In genomic region chr1:55589656-55590297, GRCh38 we compare ENCODE assay signal across 1 cellular context.
TF ChIP-seq lines count a peak whose summit lies in the region.

No MANE protein-coding gene starts in this region.

TF ChIP-seq in GM23338, 12 proteins besides CTCF, POLR2A, EP300 and RAD21 (continued from another document):
- no peak for TF ChIP-seq REST (IDR thresholded peaks at IDR 0.05; ENCODE audit: unreplicated experiment)
